8 cellular contexts compared by ENCODE assay signal in genomic region chr19:55467236-55468053, GRCh38. TPM values are rescaled to one million over a fixed set of nuclear protein-coding genes. Genes with fewer than 3 reads are reported as not detected.
DNase-seq lines count a peak whose midpoint lies in the region; ATAC-seq and TF ChIP-seq lines count a peak whose summit lies in the region.

No MANE protein-coding gene starts in this region.

- no peak overlapping the region for H3K4me3 ChIP-seq in astrocyte of the spinal cord (ENCODE audit: low read depth, low read length)
- H3K4me3 ChIP-seq in kidney epithelial cell (ENCODE audit: low read depth, low read length) = no peak overlapping the region

- H3K27me3 ChIP-seq in kidney epithelial cell (ENCODE audit: control insufficient read depth, insufficient read depth, low read length) = peaks cover 8% of the 10 kb centered on the region

- peak; percentile 38 for DNase-seq in G401 (ENCODE audit: low spot score)
- DNase-seq in T1000 (lab: John Stamatoyannopoulos, UW) = peak; percentile 30
- DNase-seq in astrocyte of the spinal cord (ENCODE audit: low read depth, low spot score) = no peak
- DNase-seq in kidney epithelial cell (ENCODE audit: low read depth) = no peak
- DNase-seq in stimulated activated CD4-positive, alpha-beta T cell treated with anti-CD3 and anti-CD28 coated beads, Interleukin-4, amount 100 ng/mL, for 1 hour = peak; percentile 72
- no peak for DNase-seq in globus pallidus (ENCODE audit: low spot score)

- in situ Hi-C loops in G401 (cut with HindIII; ENCODE audit: low sequenced_read_pairs) = no loop called here
- in situ Hi-C loops in astrocyte of the spinal cord (cut with HindIII; ENCODE audit: low sequenced_read_pairs) = no loop called here

- H3K36me3 ChIP-seq in kidney epithelial cell (ENCODE audit: control insufficient read depth, insufficient read depth, low read length) = no peaks in the 10 kb centered on the region

- ATAC-seq in HG03139 (IDR thresholded peaks at IDR 0.05; ENCODE audit: unreplicated experiment) (peak; percentile 59), HG02571 (IDR thresholded peaks at IDR 0.05; ENCODE audit: unreplicated experiment) (no peak)

- TF ChIP-seq CTCF in astrocyte of the spinal cord (IDR thresholded peaks at IDR 0.05; ENCODE audit: low read depth, low read length) = peak; percentile 91
- peak; percentile 69 for TF ChIP-seq CTCF in kidney epithelial cell (IDR thresholded peaks at IDR 0.05; ENCODE audit: insufficient read depth, low read length, poor library complexity, severe bottlenecking)

RNA-seq across cellular contexts. Expression of gene C19orf85, which starts 2.9 kb away (rescaled TPM):
- total RNA-seq in G401 (2014; rRNA removed; shearing (Covaris generic)) = not detected in 2 replicates
- not detected in 2 replicates for total RNA-seq in kidney epithelial cell

RNA-seq across cellular contexts. Expression of gene ISOC2, which starts 6.0 kb away (rescaled TPM):
- total RNA-seq in G401 (2014; rRNA removed; shearing (Covaris generic)) = 186 and 197 TPM in 2 replicates
- total RNA-seq in kidney epithelial cell = 49.8 and 60.5 TPM in 2 replicates

RNA-seq across cellular contexts. Expression of gene ZNF628, which starts 9.0 kb away (rescaled TPM):
- total RNA-seq in G401 (2014; rRNA removed; shearing (Covaris generic)) = 13.3 and 27.6 TPM in 2 replicates
- 7.3 and 15.8 TPM in 2 replicates for total RNA-seq in kidney epithelial cell

RNA-seq across cellular contexts. Expression of gene NAT14, which starts 17.5 kb away (rescaled TPM):
- total RNA-seq in G401 (2014; rRNA removed; shearing (Covaris generic)) = 143 and 157 TPM in 2 replicates
- 17.1 and 18.2 TPM in 2 replicates for total RNA-seq in kidney epithelial cell

RNA-seq across cellular contexts. Expression of gene SSC5D, which starts 20.8 kb away (rescaled TPM):
- 2.5 and 9.4 TPM in 2 replicates for total RNA-seq in G401 (2014; rRNA removed; shearing (Covaris generic))
- 0.21 and 0.33 TPM in 2 replicates for total RNA-seq in kidney epithelial cell

Comparison
In these comparisons a context has a peak if more than half of its experiments do, and no peak if none do; other contexts are left out.
1. DNase-seq: peak in G401 (single experiment), T1000 (single experiment) and stimulated activated CD4-positive, alpha-beta T cell treated with anti-CD3 and anti-CD28 coated beads, Interleukin-4, amount 100 ng/mL, for 1 hour (single experiment); none in astrocyte of the spinal cord (single experiment), kidney epithelial cell (single experiment) and globus pallidus (single experiment).